In genomic region chr7:7620644-7621210, GRCh38 we compare ENCODE assay signal across 7 cellular contexts.
"Had no signal": no experiment of that assay in that cellular context is flagged by ENCODE, and none has a peak within 500 bp of the region (broad histone marks: within the 10 kb centered on the region; RNA-seq: fewer than 3 reads in every experiment).

No MANE protein-coding gene starts in this region.

- H3K9ac ChIP-seq: GM23248 had no signal

- H2AFZ ChIP-seq: GM23248 had no signal

- H3K4me3 ChIP-seq: GM23248 had no signal

- FAIRE-seq: HepG2 had no signal

- ATAC-seq: HepG2 had no signal

- DNase-seq: GM23248, GOT3, H9, HCEC 1CT, KBM-7 had no signal

- H3K27ac ChIP-seq: GM23248, HL-60 had no signal
